9 cellular contexts compared by ENCODE assay signal in the genomic region with DNA sequence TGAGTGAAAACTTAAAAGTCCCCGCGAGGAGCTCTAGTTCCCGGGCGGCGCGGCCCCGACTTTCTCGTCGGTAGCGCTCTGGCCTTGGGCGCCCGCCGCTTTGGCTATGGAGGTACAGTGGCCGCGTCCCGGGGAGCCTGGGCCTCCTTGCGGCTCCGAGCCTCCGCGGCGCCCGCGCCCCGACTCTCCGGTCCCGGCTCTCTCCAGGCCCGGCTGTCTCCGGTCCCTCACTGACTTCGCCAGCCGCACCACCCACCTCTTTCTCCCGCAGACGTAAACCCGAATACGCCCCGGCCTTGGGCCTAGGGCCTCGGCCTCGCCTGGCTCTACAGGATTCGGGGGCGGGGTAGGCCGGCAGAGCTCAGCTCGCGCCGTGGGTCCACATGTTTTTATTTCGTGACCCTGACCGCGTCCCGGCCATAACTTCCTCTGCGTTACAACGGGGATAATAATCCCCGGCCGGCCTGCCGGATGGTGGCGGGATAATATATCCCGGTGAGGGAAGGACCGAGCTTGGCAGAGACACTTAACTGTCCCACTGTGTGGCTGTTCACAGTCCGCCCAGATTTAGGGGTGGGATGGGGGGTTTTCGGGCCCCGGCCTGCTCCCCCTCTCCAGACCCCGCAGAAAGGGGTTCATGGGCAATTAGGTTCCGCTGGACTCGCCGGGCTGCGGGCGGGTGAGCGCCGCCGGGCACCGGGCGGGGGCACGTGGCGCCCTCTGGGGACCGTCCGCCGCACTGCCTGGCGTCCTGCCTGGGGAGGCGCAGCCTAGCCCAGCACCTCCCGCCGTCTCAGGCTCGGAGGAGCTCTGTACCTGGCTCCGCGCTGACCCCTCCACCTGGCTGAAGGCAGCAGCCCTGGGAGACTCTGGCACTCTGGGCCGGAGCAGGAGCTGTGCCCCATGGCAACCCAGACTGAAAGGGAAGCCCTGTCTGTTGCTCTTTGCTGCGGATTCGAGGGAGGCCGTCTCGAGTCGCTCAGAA. TPM values are rescaled to one million over a fixed set of nuclear protein-coding genes. Genes with fewer than 3 reads are reported as not detected.
DNase-seq lines count a peak whose midpoint lies in the region; ATAC-seq and TF ChIP-seq lines count a peak whose summit lies in the region.
"Had no signal": no experiment of that assay in that cellular context is flagged by ENCODE, and none has a peak within 500 bp of the region (broad histone marks: within the 10 kb centered on the region; RNA-seq: fewer than 3 reads in every experiment).

No MANE protein-coding gene starts in this region.

- peaks cover 100% of the 10 kb centered on the region for H3K27me3 Mint-ChIP-seq in nephron (ENCODE audit: low read depth)

- no peaks in the 10 kb centered on the region for H3K36me3 Mint-ChIP-seq in nephron (ENCODE audit: low read depth)
- H3K36me3 Mint-ChIP-seq: memory B cell had no signal

- DNase-seq in DMS53 treated with DMSO at 0.1 percent for 48 hours (lab: John Stamatoyannopoulos, UW; ENCODE audit: unreplicated experiment) (peak; percentile 38), NCI-H510A (lab: John Stamatoyannopoulos, UW) (peak; percentile 30), GM19240 (ENCODE audit: insufficient read length, low spot score) (no peak), NCI-H524 treated with DMSO at 0.1 percent for 48 hours (lab: John Stamatoyannopoulos, UW) (no peak), NCI-H2196 treated with DMSO at 0.1 percent for 48 hours (lab: John Stamatoyannopoulos, UW; ENCODE audit: unreplicated experiment) (no peak)

- peak; percentile 91 for ATAC-seq in GM21576 (IDR thresholded peaks at IDR 0.05; ENCODE audit: unreplicated experiment)
- peak; percentile 79 for ATAC-seq in esophagus mucosa

- peak overlapping the region; percentile 87 to 94 (median 91) for H3K4me3 Mint-ChIP-seq in nephron
- H3K4me3 Mint-ChIP-seq: memory B cell had no signal

- H3K9me3 Mint-ChIP-seq in nephron = no peaks in the 10 kb centered on the region
- H3K9me3 Mint-ChIP-seq: memory B cell had no signal

- peak overlapping the region; percentile 65 to 91 (median 83) for H3K27ac Mint-ChIP-seq in nephron
- H3K27ac Mint-ChIP-seq: memory B cell had no signal

- TF ChIP-seq CTCF in nephron (IDR thresholded peaks at IDR 0.05; ENCODE audit: unreplicated experiment in 3 of 3) = peak; percentile 69 to 92 (median 72)

- H3K4me1 Mint-ChIP-seq in nephron = peaks cover 29% of the 10 kb centered on the region
- H3K4me1 Mint-ChIP-seq: memory B cell had no signal

RNA-seq across cellular contexts. Expression of gene TBX18, which starts 10.1 kb away (rescaled TPM):
- 1.6 TPM for total RNA-seq in esophagus mucosa

Comparison
In these comparisons a context has a peak if more than half of its experiments do, and no peak if none do; other contexts are left out.
1. DNase-seq: peak in DMS53 treated with DMSO at 0.1 percent for 48 hours (single experiment) and NCI-H510A (single experiment); none in GM19240 (single experiment), NCI-H524 treated with DMSO at 0.1 percent for 48 hours (single experiment) and NCI-H2196 treated with DMSO at 0.1 percent for 48 hours (single experiment).